25 cellular contexts compared by ENCODE assay signal in the genomic region with DNA sequence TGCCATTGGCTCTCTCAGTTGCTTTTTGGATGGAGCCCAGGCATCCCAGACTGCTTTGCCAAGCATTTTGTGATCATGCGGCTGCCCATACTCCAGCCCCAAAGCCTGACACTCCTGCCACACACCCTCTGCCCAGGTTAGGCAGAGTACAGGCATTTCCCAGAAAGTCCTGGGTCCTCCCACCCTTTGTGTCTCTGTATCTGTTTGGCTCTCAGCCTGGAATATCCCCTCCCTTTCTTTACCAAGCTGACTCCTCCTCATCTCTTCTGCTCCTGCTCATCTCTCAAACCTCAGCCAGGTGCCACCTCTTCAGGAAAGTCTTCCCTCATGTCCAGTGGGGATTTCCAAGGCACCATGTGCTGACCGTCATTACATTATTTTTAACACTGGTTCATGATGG. TPM values are rescaled to one million over a fixed set of nuclear protein-coding genes. Genes with fewer than 3 reads are reported as not detected.
"Had no signal": no experiment of that assay in that cellular context is flagged by ENCODE, and none has a peak within 500 bp of the region (broad histone marks: within the 10 kb centered on the region; RNA-seq: fewer than 3 reads in every experiment).

No MANE protein-coding gene starts in this region.

- H3K4me1 ChIP-seq: adrenal gland, parathyroid adenoma had no signal

- H3K27ac ChIP-seq: adrenal gland, cardiac muscle cell, neutrophil, parathyroid adenoma, sigmoid colon, thoracic aorta, upper lobe of left lung had no signal

- H3K27me3 ChIP-seq: adrenal gland, cardiac muscle cell, sigmoid colon, upper lobe of left lung had no signal

- H3K9me3 ChIP-seq: adrenal gland, neutrophil, sigmoid colon, thoracic aorta, upper lobe of left lung had no signal

- ATAC-seq: activated naive CD4-positive, alpha-beta T cell treated with anti-CD3 and anti-CD28 coated beads, Interleukin-2, amount 50 U/mL, for 72 hours; activated T-cell treated with anti-CD3 and anti-CD28 coated beads, Interleukin-2, amount 50 U/mL, for 72 hours; left ventricle myocardium superior; naive thymus-derived CD4-positive, alpha-beta T cell; stimulated activated memory B cell treated with anti-CD40 and anti-IgM and Interleukin-4, amounts not matched to agents 10 μg/mL and 1 μg/mL and 100 μg/mL, for 72 hours had no signal

- H3K36me3 ChIP-seq: adrenal gland, cardiac muscle cell, neutrophil, sigmoid colon, thoracic aorta, upper lobe of left lung had no signal

- DNase-seq: activated CD4-positive, alpha-beta T cell treated with anti-CD3 and anti-CD28 coated beads, Interleukin-2, amount 50 U/mL, for 4 hours; activated effector memory CD4-positive, alpha-beta T cell treated with anti-CD3 and anti-CD28 coated beads, Interleukin-2, amount 50 U/mL, for 16 hours; activated T-cell treated with anti-CD3 and anti-CD28 coated beads, Interleukin-2, amount 50 U/mL, for 72 hours; adrenal gland; dermis blood vessel endothelial cell; effector memory CD4-positive, alpha-beta T cell; hypothalamus; kidney; left ventricle myocardium superior; mesendoderm; naive thymus-derived CD4-positive, alpha-beta T cell; sigmoid colon; stimulated activated CD4-positive, alpha-beta T cell treated with anti-CD3 and anti-CD28 coated beads, Interleukin-4, amount 100 ng/mL, for 4 hours; upper lobe of left lung had no signal

- H3K4me3 ChIP-seq: adrenal gland, cardiac muscle cell, sigmoid colon, thoracic aorta, upper lobe of left lung had no signal

RNA-seq across cellular contexts. Expression of gene SH3RF2, which starts 14.3 kb away (rescaled TPM):
- total RNA-seq: activated CD8-positive, alpha-beta memory T cell treated with anti-CD3 and anti-CD28 coated beads for 36 hours; activated naive CD4-positive, alpha-beta T cell treated with anti-CD3 and anti-CD28 coated beads, Interleukin-2, amount 50 U/mL, for 72 hours had no signal
- polyA plus RNA-seq: naive thymus-derived CD4-positive, alpha-beta T cell had no signal

RNA-seq across cellular contexts. Expression of gene GRXCR2, which starts 49.2 kb away (rescaled TPM):
- total RNA-seq: activated CD8-positive, alpha-beta memory T cell treated with anti-CD3 and anti-CD28 coated beads for 36 hours; activated naive CD4-positive, alpha-beta T cell treated with anti-CD3 and anti-CD28 coated beads, Interleukin-2, amount 50 U/mL, for 72 hours; activated T-cell treated with anti-CD3 and anti-CD28 coated beads, Interleukin-2, amount 50 U/mL, for 72 hours; adrenal gland; astrocyte; cardiac muscle cell; dermis blood vessel endothelial cell; endothelial cell of umbilical vein; frontal cortex; kidney; mucosa of gallbladder; naive thymus-derived CD4-positive, alpha-beta T cell; sigmoid colon; thoracic aorta; upper lobe of left lung had no signal
- polyA plus RNA-seq: adrenal gland; cardiac muscle cell; endothelial cell of umbilical vein; naive thymus-derived CD4-positive, alpha-beta T cell; sigmoid colon had no signal
